8 cellular contexts compared by ENCODE assay signal in genomic region chr6:38034269-38034914, GRCh38.
DNase-seq lines count a peak whose midpoint lies in the region; ATAC-seq and TF ChIP-seq lines count a peak whose summit lies in the region.

No MANE protein-coding gene starts in this region.

- no peak overlapping the region for H3K4me2 ChIP-seq in DND-41 (ENCODE audit: insufficient read depth, low read length)
- no peak overlapping the region for H3K4me2 ChIP-seq in MM.1S (ENCODE audit: low read depth, low read length)

- no peaks in the 10 kb centered on the region for H3K9me2 ChIP-seq in MM.1S (replicated peaks; ENCODE audit: insufficient read depth, low read length)

- H3K4me1 ChIP-seq in DND-41 (ENCODE audit: insufficient read depth, low read length) (no peaks in the 10 kb centered on the region), MM.1S (ENCODE audit: low read length) (0 out of 2 replicates have a peak, but pooled peaks cover 3% of the 10 kb centered on the region)

- ATAC-seq in DND-41 (ENCODE audit: insufficient read depth, low read depth) (no peak), HG03469 (IDR thresholded peaks at IDR 0.05; ENCODE audit: unreplicated experiment) (no peak)

- H3K4me3 Mint-ChIP-seq in nephron progenitor cell, result no peak overlapping the region
- H3K4me3 Mint-ChIP-seq in activated T-cell treated with anti-CD3 and anti-CD28 coated beads, Interleukin-2, amount 50 U/mL, for 24 hours, result no peak overlapping the region

- H3K4me1 Mint-ChIP-seq in nephron progenitor cell, result peaks cover 39% of the 10 kb centered on the region
- H3K4me1 Mint-ChIP-seq in activated T-cell treated with anti-CD3 and anti-CD28 coated beads, Interleukin-2, amount 50 U/mL, for 24 hours (ENCODE audit: low read depth), result peaks cover 69% of the 10 kb centered on the region

- H3K79me2 ChIP-seq in DND-41 (ENCODE audit: insufficient read depth, low read length) (peaks cover 54% of the 10 kb centered on the region), MM.1S (ENCODE audit: low read length) (peaks cover 9% of the 10 kb centered on the region; the same call in 1 of the 2 replicates)

- H3K27me3 Mint-ChIP-seq in nephron progenitor cell (ENCODE audit: low read depth, poor library complexity), result peaks cover 4% of the 10 kb centered on the region
- H3K27me3 Mint-ChIP-seq in activated T-cell treated with anti-CD3 and anti-CD28 coated beads, Interleukin-2, amount 50 U/mL, for 24 hours, result no peaks in the 10 kb centered on the region

- peak; percentile 53 for TF ChIP-seq CTCF in DND-41 (IDR thresholded peaks at IDR 0.05; ENCODE audit: borderline replicate concordance, extremely low read depth, low read length, poor library complexity, severe bottlenecking)
- TF ChIP-seq CTCF in MM.1S (IDR thresholded peaks at IDR 0.05; ENCODE audit: low read length), result peak; percentile 47
- peak; percentile 32 for TF ChIP-seq CTCF in nephron progenitor cell (IDR thresholded peaks at IDR 0.05)

- H3K36me3 ChIP-seq in DND-41 (ENCODE audit: insufficient read depth, low read length) (no peaks in the 10 kb centered on the region), MM.1S (replicated peaks; ENCODE audit: insufficient read depth, low read length) (no peaks in the 10 kb centered on the region)

- H3K9me3 ChIP-seq in DND-41 (ENCODE audit: insufficient read depth, low read length, severe bottlenecking) (no peaks in the 10 kb centered on the region), MM.1S (replicated peaks; ENCODE audit: insufficient read depth, low read length) (no peaks in the 10 kb centered on the region)

- H3K9ac ChIP-seq in DND-41 (ENCODE audit: low read depth, low read length) (no peak overlapping the region), MM.1S (ENCODE audit: low read length) (no peak overlapping the region)

- H3K27ac Mint-ChIP-seq in nephron progenitor cell, result no peak overlapping the region
- no peak overlapping the region for H3K27ac Mint-ChIP-seq in activated T-cell treated with anti-CD3 and anti-CD28 coated beads, Interleukin-2, amount 50 U/mL, for 24 hours

- peaks cover 25% of the 10 kb centered on the region for H3K36me3 Mint-ChIP-seq in nephron progenitor cell (ENCODE audit: low read depth)
- H3K36me3 Mint-ChIP-seq in activated T-cell treated with anti-CD3 and anti-CD28 coated beads, Interleukin-2, amount 50 U/mL, for 24 hours (ENCODE audit: low read depth), result peaks cover 2% of the 10 kb centered on the region

- no peaks in the 10 kb centered on the region for H3F3A ChIP-seq in MM.1S (ENCODE audit: insufficient read depth, low read length)

- H2AFZ ChIP-seq in DND-41 (ENCODE audit: low read depth, low read length) (no peak overlapping the region), MM.1S (ENCODE audit: low read length) (no peak overlapping the region)

- no peak overlapping the region for H3K4me3 ChIP-seq in DND-41 (ENCODE audit: low read depth in 1 of 2, low read length in 2 of 2)
- H3K4me3 ChIP-seq in MM.1S (ENCODE audit: low read length), result no peak overlapping the region

- H3K27me3 ChIP-seq in DND-41 (ENCODE audit: insufficient read depth, low read length, poor library complexity) (no peaks in the 10 kb centered on the region), MM.1S (replicated peaks; ENCODE audit: insufficient read depth, low read length) (no peaks in the 10 kb centered on the region)

- peaks cover 32% of the 10 kb centered on the region for H4K20me1 ChIP-seq in DND-41 (ENCODE audit: insufficient read depth, low read length)
- no peaks in the 10 kb centered on the region for H4K20me1 ChIP-seq in MM.1S (ENCODE audit: insufficient read depth, low read length)

- H3K27ac ChIP-seq in DND-41 (ENCODE audit: low read length) (no peak overlapping the region), MM.1S (ENCODE audit: low read length) (no peak overlapping the region)

- H3K9me3 Mint-ChIP-seq in nephron progenitor cell, result peaks cover 12% of the 10 kb centered on the region
- no peaks in the 10 kb centered on the region for H3K9me3 Mint-ChIP-seq in activated T-cell treated with anti-CD3 and anti-CD28 coated beads, Interleukin-2, amount 50 U/mL, for 24 hours

- no peak for DNase-seq in DND-41
- DNase-seq in MM.1S, result peak; percentile 12
- peak; percentile 60 for DNase-seq in cerebellar cortex (ENCODE audit: low spot score)
- no peak for DNase-seq in nephron progenitor cell
- DNase-seq in activated CD4-positive, alpha-beta T cell treated with anti-CD3 and anti-CD28 coated beads, Interleukin-2, amount 50 U/mL, for 4 hours, result no peak
- no peak for DNase-seq in activated T-cell treated with anti-CD3 and anti-CD28 coated beads, Interleukin-2, amount 50 U/mL, for 24 hours
- DNase-seq in NCI-H187 treated with DMSO at 0.1 percent for 48 hours (lab: John Stamatoyannopoulos, UW), result no peak

Comparison
In these comparisons a context has a peak if more than half of its experiments do, and no peak if none do; other contexts are left out.
1. DNase-seq: peak in MM.1S (single experiment) and cerebellar cortex (single experiment); none in DND-41 (single experiment), nephron progenitor cell (single experiment), activated CD4-positive, alpha-beta T cell treated with anti-CD3 and anti-CD28 coated beads, Interleukin-2, amount 50 U/mL, for 4 hours (0 of 2), activated T-cell treated with anti-CD3 and anti-CD28 coated beads, Interleukin-2, amount 50 U/mL, for 24 hours (single experiment) and NCI-H187 treated with DMSO at 0.1 percent for 48 hours (single experiment).
2. Peak in every context shown above with its lines, with median percentiles within 50 percentile points of each other: CTCF ChIP-seq.